18 cellular contexts compared by ENCODE assay signal in genomic region chr6:38113810-38114577, GRCh38.
DNase-seq lines count a peak whose midpoint lies in the region; TF ChIP-seq lines count a peak whose summit lies in the region.
"Had no signal": no experiment of that assay in that cellular context is flagged by ENCODE, and none has a peak within 500 bp of the region (broad histone marks: within the 10 kb centered on the region; RNA-seq: fewer than 3 reads in every experiment).

No MANE protein-coding gene starts in this region.

- no peaks in the 10 kb centered on the region for H3K9me3 ChIP-seq in H9 (ENCODE audit: control insufficient read depth, low read depth, low read length)
- H3K9me3 ChIP-seq: gastroesophageal sphincter, lower lobe of right lung, tibial artery had no signal

- H3K4me3 Mint-ChIP-seq in H9: no peak overlapping the region
- H3K4me3 Mint-ChIP-seq: activated CD8-positive, alpha-beta T cell treated with anti-CD3 and anti-CD28 coated beads for 36 hours; activated T-helper 17 cell treated with anti-CD3 and anti-CD28 coated beads, Interleukin-2, amount 50 U/mL, for 72 hours; B cell; naive B cell had no signal

- H2BK5ac ChIP-seq in H9 (ENCODE audit: insufficient read length, low read length): no peak overlapping the region

- peaks cover 8 to 15% of the 10 kb centered on the region in 2 experiments for H3K4me1 Mint-ChIP-seq in H9
- H3K4me1 Mint-ChIP-seq: B cell had no signal

- no peaks in the 10 kb centered on the region for H3K79me1 ChIP-seq in H9 (ENCODE audit: insufficient read depth, low read depth, low read length, poor library complexity, severe bottlenecking)

- WGBS in H9 (ENCODE audit: extremely low coverage, insufficient read length, low lambda C conversion rate): no CpG with 5 or more reads among the region's 4 CpGs

- H3K4ac ChIP-seq in H9 (ENCODE audit: low read depth, low read length): no peak overlapping the region

- H2BK12ac ChIP-seq in H9 (ENCODE audit: insufficient read length, low read depth, low read length): no peak overlapping the region

- no peak overlapping the region for H4K91ac ChIP-seq in H9 (ENCODE audit: insufficient read length, low read depth, low read length)

- H3T11ph ChIP-seq in H9 (ENCODE audit: low read length): no peak overlapping the region

- no peak overlapping the region for H3K14ac ChIP-seq in H9 (ENCODE audit: insufficient read depth, low read length)

- no peak overlapping the region for H2AK5ac ChIP-seq in H9 (ENCODE audit: insufficient read length, low read length)

- H2AFZ ChIP-seq in H9 (ENCODE audit: low read length): no peak overlapping the region

- H3K4me1 ChIP-seq in H9 (ENCODE audit: insufficient read depth, low read length): 0 out of 2 replicates have a peak, but pooled peaks cover 2% of the 10 kb centered on the region

- no peak overlapping the region for H4K5ac ChIP-seq in H9 (ENCODE audit: insufficient read length, low read depth, low read length)

- H3K27ac Mint-ChIP-seq in H9: no peak overlapping the region
- H3K27ac Mint-ChIP-seq: activated CD8-positive, alpha-beta T cell treated with anti-CD3 and anti-CD28 coated beads for 36 hours; activated T-helper 17 cell treated with anti-CD3 and anti-CD28 coated beads, Interleukin-2, amount 50 U/mL, for 72 hours; B cell had no signal

- H3K27ac ChIP-seq in H9 (ENCODE audit: insufficient read length, low read depth, low read length): no peak overlapping the region
- H3K27ac ChIP-seq in epithelial cell of prostate: peak overlapping the region; percentile 64
- H3K27ac ChIP-seq: gastroesophageal sphincter, lower lobe of right lung, tibial artery had no signal

- no peak overlapping the region for H3K56ac ChIP-seq in H9 (ENCODE audit: insufficient read length, low read depth, low read length)

- no peak overlapping the region for H3K9ac ChIP-seq in H9 (ENCODE audit: extremely low read depth, insufficient read length, low read length)

- H3K27me3 ChIP-seq in H9 (ENCODE audit: insufficient read depth, low read length): no peaks in the 10 kb centered on the region
- H3K27me3 ChIP-seq: gastroesophageal sphincter, tibial artery had no signal

- no peaks in the 10 kb centered on the region for H3K23me2 ChIP-seq in H9 (ENCODE audit: insufficient read length, low read depth, low read length, poor library complexity, severe bottlenecking)

- H3K79me2 ChIP-seq in H9 (ENCODE audit: insufficient read depth, low read length): no peaks in the 10 kb centered on the region

- H3K9me3 Mint-ChIP-seq in H9: no peaks in the 10 kb centered on the region
- H3K9me3 Mint-ChIP-seq: activated CD8-positive, alpha-beta T cell treated with anti-CD3 and anti-CD28 coated beads for 36 hours; activated T-helper 17 cell treated with anti-CD3 and anti-CD28 coated beads, Interleukin-2, amount 50 U/mL, for 72 hours; naive B cell had no signal

- no peak overlapping the region for H4K8ac ChIP-seq in H9 (replicated peaks; ENCODE audit: insufficient read length, low read depth, low read length)

- no peak overlapping the region for H3K23ac ChIP-seq in H9 (ENCODE audit: insufficient read length, low read depth, low read length)

- H2BK120ac ChIP-seq in H9 (ENCODE audit: low read depth, low read length, poor library complexity, severe bottlenecking): no peak overlapping the region

- H3K18ac ChIP-seq in H9 (ENCODE audit: insufficient read length, low read depth, low read length): no peak overlapping the region

- no peaks in the 10 kb centered on the region for H4K20me1 ChIP-seq in H9 (ENCODE audit: control insufficient read depth, insufficient read depth, insufficient read length)

- H3K36me3 Mint-ChIP-seq in H9 (ENCODE audit: insufficient read depth in 1 of 3, low read depth in 3 of 3): no peaks in the 10 kb centered on the region; a peak in 1 of 7 replicates

- no peak overlapping the region for H2BK15ac ChIP-seq in H9 (ENCODE audit: low read depth, low read length)

- H3K27me3 Mint-ChIP-seq in H9 (ENCODE audit: low read depth): no peaks in the 10 kb centered on the region
- H3K27me3 Mint-ChIP-seq: activated CD8-positive, alpha-beta T cell treated with anti-CD3 and anti-CD28 coated beads for 36 hours; activated T-helper 17 cell treated with anti-CD3 and anti-CD28 coated beads, Interleukin-2, amount 50 U/mL, for 72 hours; B cell; naive B cell had no signal

- DNase-seq in H9 (no peak), NCI-H1105 treated with DMSO at 0.1 percent for 48 hours (lab: John Stamatoyannopoulos, UW) (peak; percentile 94), NCI-H524 treated with DMSO at 0.1 percent for 48 hours (lab: John Stamatoyannopoulos, UW) (peak; percentile 64), epithelial cell of prostate (ENCODE audit: low read depth, low spot score) (no peak), NCI-H446 (lab: John Stamatoyannopoulos, UW) (no peak), NAMALWA (ENCODE audit: low spot score) (no peak), EL (no peak)
- DNase-seq: activated CD8-positive, alpha-beta T cell treated with anti-CD3 and anti-CD28 coated beads for 36 hours; anterior cingulate cortex; HCEC 1CT; lower lobe of right lung; naive B cell; NCI-H510A; tibial artery had no signal

- H2BK20ac ChIP-seq in H9 (ENCODE audit: low read depth, low read length, poor library complexity, severe bottlenecking): no peak overlapping the region

- TF ChIP-seq CTCF in H9 (conservative IDR thresholded peaks at IDR 0.05): 0 out of 3 replicates have a peak, but pooled peaks have one; percentile 14

- H3K4me2 ChIP-seq in H9 (ENCODE audit: insufficient read depth, insufficient read length, low read length): no peak overlapping the region
- H3K4me2 ChIP-seq: smooth muscle cell had no signal

Comparison
In these comparisons a context has a peak if more than half of its experiments do, and no peak if none do; other contexts are left out.
1. DNase-seq: peak in NCI-H1105 treated with DMSO at 0.1 percent for 48 hours (single experiment) and NCI-H524 treated with DMSO at 0.1 percent for 48 hours (single experiment); none in H9 (single experiment), epithelial cell of prostate (single experiment), NCI-H446 (0 of 2), NAMALWA (single experiment) and EL (single experiment).